In genomic region chr17:1399366-1399678, GRCh38 we compare ENCODE assay signal across 8 cellular contexts. TPM values are rescaled to one million over a fixed set of nuclear protein-coding genes. Genes with fewer than 3 reads are reported as not detected.
DNase-seq lines count a peak whose midpoint lies in the region; ATAC-seq and TF ChIP-seq lines count a peak whose summit lies in the region.

No MANE protein-coding gene starts in this region.

- H3K4me3 ChIP-seq in AG09309 (ENCODE audit: control insufficient read depth, low read depth, low read length), result peak overlapping the region; percentile 69
- peak overlapping the region; percentile 97 for H3K4me3 ChIP-seq in OCI-LY1 (ENCODE audit: low read depth, low read length, poor library complexity, severe bottlenecking)
- H3K4me3 ChIP-seq in thyroid gland (replicated peaks in 1 of 3), result peak overlapping the region; percentile 66 to 95 (median 83)

- TF ChIP-seq POLR2A in thyroid gland (IDR thresholded peaks at IDR 0.05), result no peak

- DNase-seq in AG09309 (ENCODE audit: low read depth), result no peak
- peak; percentile 28 for DNase-seq in dedifferentiated amniotic fluid mesenchymal stem cell (ENCODE audit: extremely low spot score)
- DNase-seq in mesenteric fat pad (ENCODE audit: low spot score), result peak; percentile 91
- no peak for DNase-seq in thyroid gland
- no peak for DNase-seq in KG1 (lab: John Stamatoyannopoulos, UW)
- no peak for DNase-seq in kidney glomerular epithelial cell (lab: John Stamatoyannopoulos, UW)

- H3K4me1 ChIP-seq in OCI-LY1 (ENCODE audit: insufficient read depth, low read length, severe bottlenecking) (peaks cover 29% of the 10 kb centered on the region), thyroid gland (peaks cover 31 to 39% of the 10 kb centered on the region in 2 donors)

- H4K20me1 ChIP-seq in OCI-LY1 (ENCODE audit: insufficient read depth, low read length), result no peaks in the 10 kb centered on the region

- no peaks in the 10 kb centered on the region for H3F3A ChIP-seq in OCI-LY1 (ENCODE audit: insufficient read depth, low read length)

- TF ChIP-seq CTCF in AG09309 (IDR thresholded peaks at IDR 0.05; ENCODE audit: control insufficient read depth, insufficient read depth, low read depth, low read length, missing control alignments), result no peak
- no peak for TF ChIP-seq CTCF in OCI-LY1 (IDR thresholded peaks at IDR 0.05; ENCODE audit: low read length)
- TF ChIP-seq CTCF in thyroid gland (IDR thresholded peaks at IDR 0.05), result no peak

- peak; percentile 11 for ATAC-seq in GM21515 (IDR thresholded peaks at IDR 0.05; ENCODE audit: unreplicated experiment)

- H3K27me3 ChIP-seq in OCI-LY1 (ENCODE audit: insufficient read depth, low read length) (no peaks in the 10 kb centered on the region), thyroid gland (no peaks in the 10 kb centered on the region)

- H3K9me3 ChIP-seq in OCI-LY1 (ENCODE audit: low read length) (no peaks in the 10 kb centered on the region), thyroid gland (no peaks in the 10 kb centered on the region)

- H3K9ac ChIP-seq in OCI-LY1 (ENCODE audit: low read length), result peak overlapping the region; percentile 96

- peak overlapping the region; percentile 82 for H3K27ac ChIP-seq in OCI-LY1 (ENCODE audit: low read depth, low read length, poor library complexity, severe bottlenecking)
- peak overlapping the region; percentile 96 to 99 (median 99) for H3K27ac ChIP-seq in thyroid gland

- 1% methylated on average over 19 to 21 of the region's 21 CpGs for WGBS in thyroid gland, 2 donors

- H3K9me2 ChIP-seq in OCI-LY1 (ENCODE audit: low read depth, low read length), result no peaks in the 10 kb centered on the region

- no peak overlapping the region for H2AFZ ChIP-seq in OCI-LY1 (ENCODE audit: low read length)

- intact Hi-C loops in thyroid gland (cut with DNase I), result no loop called here

- H3K36me3 ChIP-seq in OCI-LY1 (ENCODE audit: insufficient read depth, low read length), result peaks cover 37% of the 10 kb centered on the region
- no peaks in the 10 kb centered on the region for H3K36me3 ChIP-seq in thyroid gland

- peak overlapping the region; percentile 98 for H3K4me2 ChIP-seq in OCI-LY1 (ENCODE audit: low read length)

- peaks cover 54% of the 10 kb centered on the region for H3K79me2 ChIP-seq in OCI-LY1 (ENCODE audit: insufficient read depth, low read length)

RNA-seq across cellular contexts. Expression of gene YWHAE, which starts 0.7 kb away (rescaled TPM):
- total RNA-seq in mesenteric fat pad (480 TPM), thyroid gland (1,000 to 10,000 TPM in 1 of 4 donors, 100 to 1,000 TPM in 3; 553 to 1,135 (median 724) TPM)

RNA-seq across cellular contexts. Expression of gene CRK, which starts 56.7 kb away (rescaled TPM):
- total RNA-seq in mesenteric fat pad (97.0 TPM), thyroid gland (100 to 1,000 TPM in 2 of 4 donors, 10 to 100 TPM in 2; 89.6 to 140 (median 98.7) TPM)

Comparison
In these comparisons a context has a peak if more than half of its experiments do, and no peak if none do; other contexts are left out.
1. DNase-seq: peak in dedifferentiated amniotic fluid mesenchymal stem cell (single experiment) and mesenteric fat pad (single experiment); none in AG09309 (single experiment), thyroid gland (0 of 2), KG1 (single experiment) and kidney glomerular epithelial cell (single experiment).
2. Peak in every context shown above with its lines, with median percentiles within 50 percentile points of each other: H3K4me3 ChIP-seq.